1 cellular context compared by ENCODE assay signal in genomic region chr19:48873476-48874308, GRCh38.
TF ChIP-seq lines count a peak whose summit lies in the region.

No MANE protein-coding gene starts in this region.

TF ChIP-seq in HCT116, 20 proteins besides CTCF, POLR2A, EP300 and RAD21 (continued from another document):
- TF ChIP-seq, protein P1, sequence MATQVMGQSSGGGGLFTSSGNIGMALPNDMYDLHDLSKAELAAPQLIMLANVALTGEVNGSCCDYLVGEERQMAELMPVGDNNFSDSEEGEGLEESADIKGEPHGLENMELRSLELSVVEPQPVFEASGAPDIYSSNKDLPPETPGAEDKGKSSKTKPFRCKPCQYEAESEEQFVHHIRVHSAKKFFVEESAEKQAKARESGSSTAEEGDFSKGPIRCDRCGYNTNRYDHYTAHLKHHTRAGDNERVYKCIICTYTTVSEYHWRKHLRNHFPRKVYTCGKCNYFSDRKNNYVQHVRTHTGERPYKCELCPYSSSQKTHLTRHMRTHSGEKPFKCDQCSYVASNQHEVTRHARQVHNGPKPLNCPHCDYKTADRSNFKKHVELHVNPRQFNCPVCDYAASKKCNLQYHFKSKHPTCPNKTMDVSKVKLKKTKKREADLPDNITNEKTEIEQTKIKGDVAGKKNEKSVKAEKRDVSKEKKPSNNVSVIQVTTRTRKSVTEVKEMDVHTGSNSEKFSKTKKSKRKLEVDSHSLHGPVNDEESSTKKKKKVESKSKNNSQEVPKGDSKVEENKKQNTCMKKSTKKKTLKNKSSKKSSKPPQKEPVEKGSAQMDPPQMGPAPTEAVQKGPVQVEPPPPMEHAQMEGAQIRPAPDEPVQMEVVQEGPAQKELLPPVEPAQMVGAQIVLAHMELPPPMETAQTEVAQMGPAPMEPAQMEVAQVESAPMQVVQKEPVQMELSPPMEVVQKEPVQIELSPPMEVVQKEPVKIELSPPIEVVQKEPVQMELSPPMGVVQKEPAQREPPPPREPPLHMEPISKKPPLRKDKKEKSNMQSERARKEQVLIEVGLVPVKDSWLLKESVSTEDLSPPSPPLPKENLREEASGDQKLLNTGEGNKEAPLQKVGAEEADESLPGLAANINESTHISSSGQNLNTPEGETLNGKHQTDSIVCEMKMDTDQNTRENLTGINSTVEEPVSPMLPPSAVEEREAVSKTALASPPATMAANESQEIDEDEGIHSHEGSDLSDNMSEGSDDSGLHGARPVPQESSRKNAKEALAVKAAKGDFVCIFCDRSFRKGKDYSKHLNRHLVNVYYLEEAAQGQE (IDR thresholded peaks at IDR 0.05; ENCODE audit: low read depth) = no peak
